1 cellular context compared by ENCODE assay signal in genomic region chr17:74971842-74972106, GRCh38.
TF ChIP-seq lines count a peak whose summit lies in the region.

No MANE protein-coding gene starts in this region.

TF ChIP-seq in HepG2, 621 proteins besides CTCF, POLR2A, EP300 and RAD21 (continued from another document and continues in another):
- 0 out of 2 replicates have a peak, but pooled peaks have one; percentile 24 for TF ChIP-seq ZBTB38 (CRISPR knock-in tag; IDR thresholded peaks at IDR 0.05)
- 0 out of 2 replicates have a peak, but pooled peaks have one; percentile 73 for TF ChIP-seq ZNF335 (CRISPR knock-in tag; IDR thresholded peaks at IDR 0.05)
- no peak for TF ChIP-seq ZNF780A (CRISPR knock-in tag; IDR thresholded peaks at IDR 0.05)
- TF ChIP-seq ZNF318 (CRISPR knock-in tag; IDR thresholded peaks at IDR 0.05), result no peak
- no peak for TF ChIP-seq ZBTB8A (CRISPR knock-in tag; IDR thresholded peaks at IDR 0.05; ENCODE audit: borderline replicate concordance, low read depth)
- TF ChIP-seq MXD1 (CRISPR knock-in tag; IDR thresholded peaks at IDR 0.05), result no peak
- TF ChIP-seq E2F1 (CRISPR knock-in tag; IDR thresholded peaks at IDR 0.05), result no peak
- 0 out of 2 replicates have a peak, but pooled peaks have one; percentile 15 for TF ChIP-seq ZBTB44 (CRISPR knock-in tag; IDR thresholded peaks at IDR 0.05)
- no peak for TF ChIP-seq ZNF691 (CRISPR knock-in tag; IDR thresholded peaks at IDR 0.05; ENCODE audit: borderline replicate concordance, low read depth)
- no peak for TF ChIP-seq SMAD3 (CRISPR knock-in tag; IDR thresholded peaks at IDR 0.05)
- no peak for TF ChIP-seq ZBTB2 (CRISPR knock-in tag; IDR thresholded peaks at IDR 0.05; ENCODE audit: low read depth)
- no peak for TF ChIP-seq ZNF841 (CRISPR knock-in tag; IDR thresholded peaks at IDR 0.05; ENCODE audit: borderline replicate concordance)
- TF ChIP-seq EED (CRISPR knock-in tag; IDR thresholded peaks at IDR 0.05), result no peak
- TF ChIP-seq TEAD3 (CRISPR knock-in tag; optimal IDR thresholded peaks at IDR 0.05; ENCODE audit: borderline replicate concordance), result no peak
- TF ChIP-seq ZNF281 (CRISPR knock-in tag; IDR thresholded peaks at IDR 0.05; ENCODE audit: borderline replicate concordance), result no peak
- TF ChIP-seq TSC22D2 (CRISPR knock-in tag; IDR thresholded peaks at IDR 0.05; ENCODE audit: borderline replicate concordance), result no peak
- no peak; the same call in 1 of the 2 replicates for TF ChIP-seq ZNF280B (CRISPR knock-in tag; IDR thresholded peaks at IDR 0.05; ENCODE audit: borderline replicate concordance)
- TF ChIP-seq KMT2A (CRISPR knock-in tag; IDR thresholded peaks at IDR 0.05), result no peak
- TF ChIP-seq ZNF678 (CRISPR knock-in tag; IDR thresholded peaks at IDR 0.05), result no peak
- peak; percentile 25; the same call in 1 of the 2 replicates for TF ChIP-seq NFKB2 (CRISPR knock-in tag; IDR thresholded peaks at IDR 0.05; ENCODE audit: borderline replicate concordance)
- TF ChIP-seq SCMH1 (CRISPR knock-in tag; IDR thresholded peaks at IDR 0.05; ENCODE audit: borderline replicate concordance), result no peak
- peak; percentile 82; the same call in 1 of the 2 replicates for TF ChIP-seq AKAP8 (CRISPR knock-in tag; IDR thresholded peaks at IDR 0.05)
- no peak for TF ChIP-seq RNF219 (CRISPR knock-in tag; IDR thresholded peaks at IDR 0.05)
- no peak for TF ChIP-seq CAMTA2 (CRISPR knock-in tag; IDR thresholded peaks at IDR 0.05; ENCODE audit: borderline replicate concordance)
- no peak for TF ChIP-seq SP2 (CRISPR knock-in tag; IDR thresholded peaks at IDR 0.05)
- peak; percentile 47 for TF ChIP-seq MED1 (CRISPR knock-in tag; IDR thresholded peaks at IDR 0.05)
- TF ChIP-seq ISL2 (CRISPR knock-in tag; IDR thresholded peaks at IDR 0.05), result no peak
- TF ChIP-seq ZNF777 (CRISPR knock-in tag; IDR thresholded peaks at IDR 0.05), result no peak
- TF ChIP-seq MAFG (CRISPR knock-in tag; IDR thresholded peaks at IDR 0.05), result no peak
- TF ChIP-seq MED8 (CRISPR knock-in tag; IDR thresholded peaks at IDR 0.05; ENCODE audit: insufficient replicate concordance), result no peak
- no peak for TF ChIP-seq KLF6 (CRISPR knock-in tag; IDR thresholded peaks at IDR 0.05)
- no peak for TF ChIP-seq ZNF776 (CRISPR knock-in tag; IDR thresholded peaks at IDR 0.05)
- peak; percentile 46; the same call in 1 of the 2 replicates for TF ChIP-seq ATF3 (CRISPR knock-in tag; IDR thresholded peaks at IDR 0.05)
- no peak for TF ChIP-seq BCL6 (CRISPR knock-in tag; IDR thresholded peaks at IDR 0.05)
- no peak for TF ChIP-seq POLR2G (IDR thresholded peaks at IDR 0.05; ENCODE audit: low read depth, low read length)
- no peak for TF ChIP-seq PLSCR1 (CRISPR knock-in tag; IDR thresholded peaks at IDR 0.05; ENCODE audit: borderline replicate concordance)
- TF ChIP-seq ZNF576 (CRISPR knock-in tag; IDR thresholded peaks at IDR 0.05), result no peak
